In genomic region chr18:57640749-57641148, GRCh38 we compare ENCODE assay signal across 19 cellular contexts.
"Had no signal": no experiment of that assay in that cellular context is flagged by ENCODE, and none has a peak within 500 bp of the region (broad histone marks: within the 10 kb centered on the region; RNA-seq: fewer than 3 reads in every experiment).

No MANE protein-coding gene starts in this region.

- H3K27ac Mint-ChIP-seq: activated CD8-positive, alpha-beta memory T cell treated with anti-CD3 and anti-CD28 coated beads, Interleukin-2, amount 10 ng/mL, durations not matched to agents 7 days and 5 days; activated T-helper 1 cell treated with anti-CD3 and anti-CD28 coated beads, Interleukin-12 subunit alpha, Interleukin-12 subunit beta, Interleukin-2, Interleukin-4 antibody, amounts not matched to agents 30 ng/mL and 10 ng/mL and 1 ng/mL, durations not matched to agents 14 hours and 24 hours and 36 hours; endodermal cell; mesothelial cell of epicardium; neural progenitor cell had no signal

- H3K27ac ChIP-seq: adrenal gland, cardiac muscle cell, dorsolateral prefrontal cortex, neural progenitor cell, ovary, sigmoid colon, transverse colon had no signal

- H2AFZ ChIP-seq: neural progenitor cell had no signal

- H3K4me1 Mint-ChIP-seq: endodermal cell, neural progenitor cell had no signal

- ATAC-seq: activated CD8-positive, alpha-beta memory T cell treated with anti-CD3 and anti-CD28 coated beads, Interleukin-2, amount 10 ng/mL, durations not matched to agents 7 days and 5 days; left colon had no signal

- H3K4me1 ChIP-seq: adrenal gland, neural progenitor cell, transverse colon had no signal

- H3K4me3 ChIP-seq: adrenal gland, cardiac muscle cell, dorsolateral prefrontal cortex, lung, neural progenitor cell, ovary, sigmoid colon, transverse colon had no signal

- H3K27me3 ChIP-seq: adrenal gland, cardiac muscle cell, dorsolateral prefrontal cortex, neural progenitor cell, ovary, sigmoid colon, transverse colon had no signal

- H3K9me3 Mint-ChIP-seq: mesothelial cell of epicardium had no signal

- DNase-seq: activated CD4-positive, alpha-beta T cell treated with anti-CD3 and anti-CD28 coated beads, Interleukin-2, amount 50 U/mL, for 4 hours; activated CD4-positive, CD25-positive, alpha-beta regulatory T cell treated with anti-CD3 and anti-CD28 coated beads, Interleukin-2, amount 50 U/mL, for 72 hours; activated CD8-positive, alpha-beta memory T cell treated with anti-CD3 and anti-CD28 coated beads, Interleukin-2, amount 10 ng/mL, durations not matched to agents 7 days and 5 days; activated naive CD4-positive, alpha-beta T cell; dorsolateral prefrontal cortex; endodermal cell; left colon; ovary; sigmoid colon; stimulated activated CD4-positive, alpha-beta T cell treated with anti-CD3 and anti-CD28 coated beads, Interleukin-1b, Interleukin-23, amount 100 ng/mL, for 48 hours; substantia nigra; transverse colon had no signal

- FAIRE-seq: islet of Langerhans had no signal

- H3K4me3 Mint-ChIP-seq: activated CD8-positive, alpha-beta memory T cell treated with anti-CD3 and anti-CD28 coated beads, Interleukin-2, amount 10 ng/mL, durations not matched to agents 7 days and 5 days; activated T-helper 1 cell treated with anti-CD3 and anti-CD28 coated beads, Interleukin-12 subunit alpha, Interleukin-12 subunit beta, Interleukin-2, Interleukin-4 antibody, amounts not matched to agents 30 ng/mL and 10 ng/mL and 1 ng/mL, durations not matched to agents 14 hours and 24 hours and 36 hours; endodermal cell; mesothelial cell of epicardium; neural progenitor cell had no signal

- H3K9me3 ChIP-seq: adrenal gland, ovary, sigmoid colon, transverse colon had no signal

- H3K36me3 ChIP-seq: adrenal gland, cardiac muscle cell, neural progenitor cell, ovary, transverse colon had no signal

- H3K9ac ChIP-seq: neural progenitor cell had no signal

- H3K4me2 ChIP-seq: neural progenitor cell had no signal

- H3K27me3 Mint-ChIP-seq: activated CD8-positive, alpha-beta memory T cell treated with anti-CD3 and anti-CD28 coated beads, Interleukin-2, amount 10 ng/mL, durations not matched to agents 7 days and 5 days had no signal
